Comparison of ENCODE assay signal across 10 cellular contexts in genomic region chr11:95891423-95892177, GRCh38. TPM values are rescaled to one million over a fixed set of nuclear protein-coding genes. Genes with fewer than 3 reads are reported as not detected.
DNase-seq lines count a peak whose midpoint lies in the region; ATAC-seq and TF ChIP-seq lines count a peak whose summit lies in the region.
"Had no signal": no experiment of that assay in that cellular context is flagged by ENCODE, and none has a peak within 500 bp of the region (broad histone marks: within the 10 kb centered on the region; RNA-seq: fewer than 3 reads in every experiment).

No MANE protein-coding gene starts in this region.

- peak; percentile 64 for ATAC-seq in GM18519 (IDR thresholded peaks at IDR 0.05; ENCODE audit: low FRiP score, unreplicated experiment)
- peak; percentile 24 for ATAC-seq in left lung
- no peak for ATAC-seq in GM19455 (IDR thresholded peaks at IDR 0.05; ENCODE audit: unreplicated experiment)
- no peak for ATAC-seq in GM18868 (IDR thresholded peaks at IDR 0.05; ENCODE audit: unreplicated experiment)

- H3F3A ChIP-seq in GM23248 (ENCODE audit: insufficient read depth), result 0 out of 2 replicates have a peak, but pooled peaks cover 6% of the 10 kb centered on the region

- no peak overlapping the region for H3K9ac ChIP-seq in GM23248

- H3K4me1 ChIP-seq in GM23248 (ENCODE audit: insufficient read depth) (no peaks in the 10 kb centered on the region), left lung (no peaks in the 10 kb centered on the region)

- WGBS in GM23248 (ENCODE audit: low coverage in 1 of 2, low lambda C conversion rate in 2 of 2, missing lambda C conversion rate in 2 of 2), 2 experiments, result 75% methylated on average over 4 of the region's 4 CpGs

- H3K27ac ChIP-seq in GM23248 (no peak overlapping the region), left lung (no peak overlapping the region)

- peak; percentile 37 for DNase-seq in GM23248
- DNase-seq in M059J (ENCODE audit: low read depth), result peak; percentile 25
- DNase-seq in left lung, result no peak
- no peak for DNase-seq in HT-29 (ENCODE audit: low spot score)
- DNase-seq in UCSD-AML1 (lab: John Stamatoyannopoulos, UW; ENCODE audit: unreplicated experiment), result no peak
- DNase-seq: activated naive CD8-positive, alpha-beta T cell treated with anti-CD3 and anti-CD28 coated beads, Interleukin-2, amount 10 ng/mL, durations not matched to agents 7 days and 5 days had no signal

- in situ Hi-C loops in GM23248 (cut with MboI), result no loop called here

- H3K36me3 ChIP-seq in GM23248 (ENCODE audit: low read depth), result peaks cover 8% of the 10 kb centered on the region
- peaks cover 0 to 9% of the 10 kb centered on the region in 2 donors for H3K36me3 ChIP-seq in left lung

- H3K4me3 ChIP-seq in GM23248 (no peak overlapping the region), left lung (no peak overlapping the region)
- H3K4me3 ChIP-seq: tibial nerve had no signal

- H3K9me3 ChIP-seq in GM23248 (ENCODE audit: low read depth), result no peaks in the 10 kb centered on the region
- H3K9me3 ChIP-seq in left lung, result no peaks in the 10 kb centered on the region
- H3K9me3 ChIP-seq: tibial nerve had no signal

- no peaks in the 10 kb centered on the region for H4K20me1 ChIP-seq in GM23248 (ENCODE audit: insufficient read depth)

- no peak overlapping the region for H3K4me2 ChIP-seq in GM23248 (ENCODE audit: unreplicated experiment)

- no peak for TF ChIP-seq CTCF in left lung (IDR thresholded peaks at IDR 0.05)

- H3K27me3 ChIP-seq in GM23248 (replicated peaks; ENCODE audit: insufficient read depth) (no peaks in the 10 kb centered on the region), left lung (no peaks in the 10 kb centered on the region)
- H3K27me3 ChIP-seq: tibial nerve had no signal

- intact Hi-C loops in left lung (cut with DNase I), result no loop called here

- no peak overlapping the region for H2AFZ ChIP-seq in GM23248

- H3K79me2 ChIP-seq in GM23248 (ENCODE audit: insufficient read depth), result peaks cover 83% of the 10 kb centered on the region

- no peaks in the 10 kb centered on the region for H3K9me2 ChIP-seq in GM23248 (ENCODE audit: insufficient read depth)

RNA-seq across cellular contexts. Expression of gene MTMR2, which starts 32.3 kb away (rescaled TPM):
- total RNA-seq in GM23248 (2014; rRNA removed; shearing (Covaris generic)), result 32.4 and 44.8 TPM in 2 replicates
- 42.1 and 44.2 TPM in 2 replicates for polyA plus RNA-seq in GM23248 (2016; fragmentation: Nextera tagmentation; extraction: Ambion mirVana)
- total RNA-seq in M059J (2014; rRNA removed; shearing (Covaris generic)), result 34.4 and 43.3 TPM in 2 replicates
- total RNA-seq in left lung, result 10 to 100 TPM; 33.3 to 35.7 TPM
- 20.8 and 22.2 TPM in 2 replicates for total RNA-seq in HT-29 (2014; rRNA removed; shearing (Covaris generic))

Comparison
In these comparisons a context has a peak if more than half of its experiments do, and no peak if none do; other contexts are left out.
1. ATAC-seq: peak in GM18519 (single experiment) and left lung (single experiment); none in GM19455 (single experiment) and GM18868 (single experiment).
2. DNase-seq: peak in GM23248 (single experiment) and M059J (single experiment); none in left lung (0 of 2), HT-29 (single experiment) and UCSD-AML1 (single experiment).